Comparison of ENCODE assay signal across 7 cellular contexts in genomic region chr1:154791292-154792278, GRCh38.
DNase-seq lines count a peak whose midpoint lies in the region; ATAC-seq lines count a peak whose summit lies in the region.

No MANE protein-coding gene starts in this region.

- H3K36me3 Mint-ChIP-seq in activated CD8-positive, alpha-beta memory T cell treated with anti-CD3 and anti-CD28 coated beads, Interleukin-2, amount 10 ng/mL, durations not matched to agents 7 days and 5 days = no peaks in the 10 kb centered on the region
- H3K36me3 Mint-ChIP-seq in stimulated activated memory B cell treated with anti-CD40 and anti-IgM and Interleukin-4, amounts not matched to agents 10 μg/mL and 1 μg/mL and 100 μg/mL, for 72 hours = no peaks in the 10 kb centered on the region

- H3K4me3 Mint-ChIP-seq in activated CD8-positive, alpha-beta memory T cell treated with anti-CD3 and anti-CD28 coated beads, Interleukin-2, amount 10 ng/mL, durations not matched to agents 7 days and 5 days = peak overlapping the region; percentile 25
- peak overlapping the region; percentile 6 for H3K4me3 Mint-ChIP-seq in stimulated activated memory B cell treated with anti-CD40 and anti-IgM and Interleukin-4, amounts not matched to agents 10 μg/mL and 1 μg/mL and 100 μg/mL, for 72 hours

- CTCF ChIA-PET in activated CD8-positive, alpha-beta memory T cell treated with anti-CD3 and anti-CD28 coated beads, Interleukin-2, amount 10 ng/mL, durations not matched to agents 7 days and 5 days (lab: Charles Lee) = interaction anchor here (0.8 to 3.3 kb wide), 19 partner anchors 8 to 312 kb away, joined by 3 to 17 read pairs (median 4); partner anchors contain the start of genes ADAM15 and PMVK

- H3K9me3 Mint-ChIP-seq in activated CD8-positive, alpha-beta memory T cell treated with anti-CD3 and anti-CD28 coated beads, Interleukin-2, amount 10 ng/mL, durations not matched to agents 7 days and 5 days (ENCODE audit: low read depth) = no peaks in the 10 kb centered on the region
- H3K9me3 Mint-ChIP-seq in stimulated activated memory B cell treated with anti-CD40 and anti-IgM and Interleukin-4, amounts not matched to agents 10 μg/mL and 1 μg/mL and 100 μg/mL, for 72 hours = no peaks in the 10 kb centered on the region

- DNase-seq in NCI-H2171 treated with DMSO at 0.1 percent for 48 hours (lab: John Stamatoyannopoulos, UW) (peak; percentile 84), glomerular visceral epithelial cell (ENCODE audit: extremely low spot score) (peak; percentile 55), SIG-M5 treated with dmso at 0.1 percent for 504 hours (lab: John Stamatoyannopoulos, UW; ENCODE audit: unreplicated experiment) (no peak)
- DNase-seq in activated CD8-positive, alpha-beta memory T cell treated with anti-CD3 and anti-CD28 coated beads, Interleukin-2, amount 10 ng/mL, durations not matched to agents 7 days and 5 days = peak; percentile 93

- peaks cover 35% of the 10 kb centered on the region for H3K27me3 Mint-ChIP-seq in activated CD8-positive, alpha-beta memory T cell treated with anti-CD3 and anti-CD28 coated beads, Interleukin-2, amount 10 ng/mL, durations not matched to agents 7 days and 5 days
- H3K27me3 Mint-ChIP-seq in stimulated activated memory B cell treated with anti-CD40 and anti-IgM and Interleukin-4, amounts not matched to agents 10 μg/mL and 1 μg/mL and 100 μg/mL, for 72 hours = peaks cover 35% of the 10 kb centered on the region

- ATAC-seq in GM18520 (IDR thresholded peaks at IDR 0.05; ENCODE audit: unreplicated experiment) (peak; percentile 66), HG02870 (IDR thresholded peaks at IDR 0.05; ENCODE audit: unreplicated experiment) (peak; percentile 89)
- ATAC-seq in activated CD8-positive, alpha-beta memory T cell treated with anti-CD3 and anti-CD28 coated beads, Interleukin-2, amount 10 ng/mL, durations not matched to agents 7 days and 5 days = peak; percentile 96
- peak; percentile 85 for ATAC-seq in stimulated activated memory B cell treated with anti-CD40 and anti-IgM and Interleukin-4, amounts not matched to agents 10 μg/mL and 1 μg/mL and 100 μg/mL, for 72 hours

- H3K27ac Mint-ChIP-seq in activated CD8-positive, alpha-beta memory T cell treated with anti-CD3 and anti-CD28 coated beads, Interleukin-2, amount 10 ng/mL, durations not matched to agents 7 days and 5 days = peak overlapping the region; percentile 80
- peak overlapping the region; percentile 47 for H3K27ac Mint-ChIP-seq in stimulated activated memory B cell treated with anti-CD40 and anti-IgM and Interleukin-4, amounts not matched to agents 10 μg/mL and 1 μg/mL and 100 μg/mL, for 72 hours

- peaks cover 32% of the 10 kb centered on the region for H3K4me1 Mint-ChIP-seq in activated CD8-positive, alpha-beta memory T cell treated with anti-CD3 and anti-CD28 coated beads, Interleukin-2, amount 10 ng/mL, durations not matched to agents 7 days and 5 days
- H3K4me1 Mint-ChIP-seq in stimulated activated memory B cell treated with anti-CD40 and anti-IgM and Interleukin-4, amounts not matched to agents 10 μg/mL and 1 μg/mL and 100 μg/mL, for 72 hours = peaks cover 16% of the 10 kb centered on the region
